8 cellular contexts compared by ENCODE assay signal in genomic region chr1:45583264-45583665, GRCh38. TPM values are rescaled to one million over a fixed set of nuclear protein-coding genes. Genes with fewer than 3 reads are reported as not detected.
DNase-seq lines count a peak whose midpoint lies in the region; ATAC-seq and TF ChIP-seq lines count a peak whose summit lies in the region.

No MANE protein-coding gene starts in this region.

- H3K27me3 ChIP-seq in aorta (ENCODE audit: control insufficient read depth in 1 of 2, insufficient read depth in 2 of 2, low read length in 1 of 2) = no peaks in the 10 kb centered on the region

- in situ Hi-C loops in GM13977 (cut with MboI; ENCODE audit: low pct_unique_long_range_greater_than_20kb, low sequenced_read_pairs, unreplicated experiment) = no loop called here
- in situ Hi-C loops in astrocyte of the cerebellum (cut with HindIII; ENCODE audit: low sequenced_read_pairs) = no loop called here

- intact Hi-C loops in aorta (cut with DNase I) = no loop called here

- no peaks in the 10 kb centered on the region for H3K9me3 ChIP-seq in aorta (ENCODE audit: control insufficient read depth, low read length)

- H3K36me3 ChIP-seq in aorta (ENCODE audit: control insufficient read depth in 1 of 2, insufficient read depth in 2 of 2, low read length in 1 of 2) = no peaks in the 10 kb centered on the region

- H3K27ac ChIP-seq in aorta (ENCODE audit: low read depth in 1 of 2, low read length in 2 of 2) = peak overlapping the region; percentile 14 to 96

- H3K4me1 ChIP-seq in aorta (ENCODE audit: control insufficient read depth in 1 of 2, insufficient read depth in 2 of 2, low read length in 2 of 2) = no peaks in the 10 kb centered on the region

- WGBS in aorta, 2 donors = 0% methylated on average over 19 of the region's 19 CpGs

- peak; percentile 73 for ATAC-seq in HG02885 (IDR thresholded peaks at IDR 0.05; ENCODE audit: poor library complexity, unreplicated experiment)
- peak; percentile 93 for ATAC-seq in aorta (ENCODE audit: low FRiP score)

- peak; percentile 97 for DNase-seq in GM13977 (ENCODE audit: low spot score)
- DNase-seq in NCI-H1694 (lab: John Stamatoyannopoulos, UW) = peak; percentile 98
- DNase-seq in T-helper 2 cell = peak; percentile 82 to 98 (median 90)
- peak; percentile 96 for DNase-seq in astrocyte of the cerebellum (ENCODE audit: low read depth)
- peak; percentile 99 for DNase-seq in hepatic stellate cell (ENCODE audit: low spot score)
- peak; percentile 97 for DNase-seq in putamen (ENCODE audit: low spot score)
- DNase-seq in aorta = peak; percentile 97 to 98

- TF ChIP-seq CTCF in GM13977 (IDR thresholded peaks at IDR 0.05; ENCODE audit: extremely low read depth, insufficient read depth, missing control alignments) (no peak), astrocyte of the cerebellum (IDR thresholded peaks at IDR 0.05; ENCODE audit: low read depth, low read length, missing control alignments) (no peak)

- peak overlapping the region; percentile 95 for H3K4me3 ChIP-seq in astrocyte of the cerebellum (ENCODE audit: low read depth, low read length)
- H3K4me3 ChIP-seq in aorta (ENCODE audit: low read length in 2 of 2) = peak overlapping the region; percentile 76 to 92

RNA-seq across cellular contexts. Expression of gene NASP, which starts 0.6 kb away (rescaled TPM):
- total RNA-seq in aorta = 10 to 100 TPM; 59.1 to 63.3 TPM
- polyA plus RNA-seq in aorta = 100 to 1,000 TPM in 1 of 2 donors, 10 to 100 TPM in 1; 44.8 to 123 TPM

RNA-seq across cellular contexts. Expression of gene AKR1A1, which starts 32.6 kb away (rescaled TPM):
- total RNA-seq in aorta = 100 to 1,000 TPM; 102 to 116 TPM
- polyA plus RNA-seq in aorta = 100 to 1,000 TPM; 140 TPM

RNA-seq across cellular contexts. Expression of gene CCDC17, which starts 40.6 kb away (rescaled TPM):
- 1 to 10 TPM; 1.8 to 3.3 TPM for total RNA-seq in aorta
- under 1 TPM in 1 of 2 donors, not detected in 1; 0.69 TPM for polyA plus RNA-seq in aorta

Comparison
In these comparisons a context has a peak if more than half of its experiments do, and no peak if none do; other contexts are left out.
1. Peak in every context shown above with its lines: DNase-seq, ATAC-seq, H3K4me3 ChIP-seq and H3K27ac ChIP-seq.